ENCODE assay signal across 1 cellular context in genomic region chr1:9238134-9238533, GRCh38.
A peak's percentile ranks its signal among the peaks of the same experiment; 100 is the strongest.
TF ChIP-seq lines count a peak whose summit lies in the region.

No MANE protein-coding gene starts in this region.

TF ChIP-seq in HEK293, 187 proteins besides CTCF, POLR2A, EP300 and RAD21 (continued from another document):
- TF ChIP-seq, protein P1, sequence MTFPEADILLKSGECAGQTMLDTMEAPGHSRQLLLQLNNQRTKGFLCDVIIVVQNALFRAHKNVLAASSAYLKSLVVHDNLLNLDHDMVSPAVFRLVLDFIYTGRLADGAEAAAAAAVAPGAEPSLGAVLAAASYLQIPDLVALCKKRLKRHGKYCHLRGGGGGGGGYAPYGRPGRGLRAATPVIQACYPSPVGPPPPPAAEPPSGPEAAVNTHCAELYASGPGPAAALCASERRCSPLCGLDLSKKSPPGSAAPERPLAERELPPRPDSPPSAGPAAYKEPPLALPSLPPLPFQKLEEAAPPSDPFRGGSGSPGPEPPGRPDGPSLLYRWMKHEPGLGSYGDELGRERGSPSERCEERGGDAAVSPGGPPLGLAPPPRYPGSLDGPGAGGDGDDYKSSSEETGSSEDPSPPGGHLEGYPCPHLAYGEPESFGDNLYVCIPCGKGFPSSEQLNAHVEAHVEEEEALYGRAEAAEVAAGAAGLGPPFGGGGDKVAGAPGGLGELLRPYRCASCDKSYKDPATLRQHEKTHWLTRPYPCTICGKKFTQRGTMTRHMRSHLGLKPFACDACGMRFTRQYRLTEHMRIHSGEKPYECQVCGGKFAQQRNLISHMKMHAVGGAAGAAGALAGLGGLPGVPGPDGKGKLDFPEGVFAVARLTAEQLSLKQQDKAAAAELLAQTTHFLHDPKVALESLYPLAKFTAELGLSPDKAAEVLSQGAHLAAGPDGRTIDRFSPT (tag by site-specific recombination; IDR thresholded peaks at IDR 0.05): no peak
- TF ChIP-seq ZFHX2 (tag by site-specific recombination; conservative IDR thresholded peaks at IDR 0.05) (peak; percentile 49), EGR2 (tag by site-specific recombination; IDR thresholded peaks at IDR 0.05; ENCODE audit: low read depth) (peak; percentile 36; the same call in 1 of the 2 replicates)
- TF ChIP-seq, protein P2, sequence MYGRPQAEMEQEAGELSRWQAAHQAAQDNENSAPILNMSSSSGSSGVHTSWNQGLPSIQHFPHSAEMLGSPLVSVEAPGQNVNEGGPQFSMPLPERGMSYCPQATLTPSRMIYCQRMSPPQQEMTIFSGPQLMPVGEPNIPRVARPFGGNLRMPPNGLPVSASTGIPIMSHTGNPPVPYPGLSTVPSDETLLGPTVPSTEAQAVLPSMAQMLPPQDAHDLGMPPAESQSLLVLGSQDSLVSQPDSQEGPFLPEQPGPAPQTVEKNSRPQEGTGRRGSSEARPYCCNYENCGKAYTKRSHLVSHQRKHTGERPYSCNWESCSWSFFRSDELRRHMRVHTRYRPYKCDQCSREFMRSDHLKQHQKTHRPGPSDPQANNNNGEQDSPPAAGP (tag by site-specific recombination; IDR thresholded peaks at IDR 0.05): no peak
